In the genomic region with DNA sequence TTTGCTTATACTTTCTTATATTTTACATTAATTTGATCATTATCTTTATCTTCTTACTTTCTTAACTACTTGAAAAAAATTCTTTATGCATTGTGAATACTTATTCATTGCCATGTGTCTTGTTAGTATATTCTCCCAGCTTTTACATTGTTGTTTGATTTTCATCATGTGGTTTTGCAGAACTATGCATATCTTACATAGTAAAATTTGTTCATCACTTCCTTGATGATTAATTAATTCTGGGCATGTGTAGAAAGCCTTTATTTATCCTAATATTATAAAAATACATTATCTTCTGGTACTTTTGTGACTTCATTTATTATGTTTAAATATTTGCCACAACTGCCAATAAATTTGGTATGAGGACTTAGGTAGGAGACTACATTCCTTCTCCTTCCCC, we compare ENCODE assay signal across 1 cellular context.
TF ChIP-seq lines count a peak whose summit lies in the region.

No MANE protein-coding gene starts in this region.

TF ChIP-seq in IMR-90, 13 proteins besides CTCF, POLR2A, EP300 and RAD21 (continued from another document):
- TF ChIP-seq, protein P1, sequence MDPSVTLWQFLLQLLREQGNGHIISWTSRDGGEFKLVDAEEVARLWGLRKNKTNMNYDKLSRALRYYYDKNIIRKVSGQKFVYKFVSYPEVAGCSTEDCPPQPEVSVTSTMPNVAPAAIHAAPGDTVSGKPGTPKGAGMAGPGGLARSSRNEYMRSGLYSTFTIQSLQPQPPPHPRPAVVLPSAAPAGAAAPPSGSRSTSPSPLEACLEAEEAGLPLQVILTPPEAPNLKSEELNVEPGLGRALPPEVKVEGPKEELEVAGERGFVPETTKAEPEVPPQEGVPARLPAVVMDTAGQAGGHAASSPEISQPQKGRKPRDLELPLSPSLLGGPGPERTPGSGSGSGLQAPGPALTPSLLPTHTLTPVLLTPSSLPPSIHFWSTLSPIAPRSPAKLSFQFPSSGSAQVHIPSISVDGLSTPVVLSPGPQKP (IDR thresholded peaks at IDR 0.05; ENCODE audit: borderline replicate concordance, low read depth, low read length): no peak
- no peak for TF ChIP-seq NFE2L2 (IDR thresholded peaks at IDR 0.05; ENCODE audit: low read depth, low read length)
- no peak for TF ChIP-seq SMC3 (IDR thresholded peaks at IDR 0.05; ENCODE audit: low read depth, low read length)
